In genomic region chr17:43905985-43906852, GRCh38 we compare ENCODE assay signal across 9 cellular contexts. TPM values are rescaled to one million over a fixed set of nuclear protein-coding genes. Genes with fewer than 3 reads are reported as not detected.
DNase-seq lines count a peak whose midpoint lies in the region; ATAC-seq and TF ChIP-seq lines count a peak whose summit lies in the region.
"Had no signal": no experiment of that assay in that cellular context is flagged by ENCODE, and none has a peak within 500 bp of the region (broad histone marks: within the 10 kb centered on the region; RNA-seq: fewer than 3 reads in every experiment).

No MANE protein-coding gene starts in this region.

- H3K4me1 ChIP-seq in GM23338 (ENCODE audit: insufficient read depth), result peaks cover 33% of the 10 kb centered on the region
- H3K4me1 ChIP-seq in hepatocyte (ENCODE audit: insufficient read depth), result peaks cover 11% of the 10 kb centered on the region
- no peaks in the 10 kb centered on the region for H3K4me1 ChIP-seq in PC-3 (ENCODE audit: insufficient read depth, low read length)

- H3K9me3 ChIP-seq in hepatocyte (ENCODE audit: low read depth) (no peaks in the 10 kb centered on the region), PC-3 (ENCODE audit: low read length) (no peaks in the 10 kb centered on the region), MG63 (no peaks in the 10 kb centered on the region)

- H3K9me2 ChIP-seq in GM23338 (ENCODE audit: insufficient read depth) (no peaks in the 10 kb centered on the region), hepatocyte (replicated peaks; ENCODE audit: insufficient read depth) (no peaks in the 10 kb centered on the region), PC-3 (replicated peaks; ENCODE audit: low read length) (no peaks in the 10 kb centered on the region)

- H3K27me3 ChIP-seq in GM23338 (ENCODE audit: insufficient read depth) (peaks cover 57% of the 10 kb centered on the region), hepatocyte (peaks cover 46% of the 10 kb centered on the region), PC-3 (ENCODE audit: low read length) (peaks cover 37% of the 10 kb centered on the region), MG63 (peaks cover 19% of the 10 kb centered on the region)

- H3K9me3 Mint-ChIP-seq in GM23338, result no peaks in the 10 kb centered on the region

- H3K4me2 ChIP-seq in GM23338 (peak overlapping the region; percentile 99), hepatocyte (peak overlapping the region; percentile 98), PC-3 (ENCODE audit: low read length) (no peak overlapping the region)

- no peak overlapping the region for H3K9ac ChIP-seq in PC-3 (ENCODE audit: low read length)

- H3K36me3 Mint-ChIP-seq in GM23338 (ENCODE audit: low read depth), result no peaks in the 10 kb centered on the region

- CTCF ChIA-PET in PC-3 (lab: Charles Lee), result no interaction called here

- H3K4me3 ChIP-seq in GM23338 (peak overlapping the region; percentile 90), astrocyte of the cerebellum (ENCODE audit: low read depth, low read length) (peak overlapping the region; percentile 72), hepatocyte (peak overlapping the region; percentile 87), PC-3 (ENCODE audit: low read length) (no peak overlapping the region), MG63 (no peak overlapping the region)

- H2AFZ ChIP-seq in GM23338, result peak overlapping the region; percentile 100
- H2AFZ ChIP-seq in hepatocyte, result peak overlapping the region; percentile 81
- H2AFZ ChIP-seq in PC-3 (ENCODE audit: low read length), result no peak overlapping the region

- POLR2A ChIA-PET in PC-3 (lab: Charles Lee; ENCODE audit: unreplicated experiment), result no interaction called here

- H3K27ac ChIP-seq in GM23338 (ENCODE audit: low read depth) (no peak overlapping the region), hepatocyte (no peak overlapping the region), PC-3 (ENCODE audit: low read length) (no peak overlapping the region)

- BruUV-seq in PC-3 (replicated peaks; lab: Mats Ljungman, UMichigan), result no TSS peak

- in situ Hi-C loops in astrocyte of the cerebellum (cut with HindIII; ENCODE audit: low sequenced_read_pairs), result no loop called here

- peak overlapping the region; percentile 72 for H3K4me3 Mint-ChIP-seq in GM23338

- peak; percentile 96 for DNase-seq in GM23338 (ENCODE audit: low spot score)
- DNase-seq in NCI-H748 treated with DMSO at 0.1 percent for 48 hours (lab: John Stamatoyannopoulos, UW), result peak; percentile 52
- DNase-seq in astrocyte of the cerebellum (ENCODE audit: low read depth), result no peak
- peak; percentile 84 for DNase-seq in hepatocyte (ENCODE audit: low spot score)
- DNase-seq in posterior vena cava (ENCODE audit: low spot score), result peak; percentile 94
- DNase-seq in PC-3, result no peak
- no peak for DNase-seq in MG63

- no peak for TF ChIP-seq CTCF in GM23338 (conservative IDR thresholded peaks at IDR 0.05; ENCODE audit: low read depth in 2 of 2)
- no peak for TF ChIP-seq CTCF in astrocyte of the cerebellum (IDR thresholded peaks at IDR 0.05; ENCODE audit: low read depth, low read length, missing control alignments)
- TF ChIP-seq CTCF in hepatocyte (IDR thresholded peaks at IDR 0.05; ENCODE audit: poor library complexity), result no peak
- no peak for TF ChIP-seq CTCF in PC-3 (conservative IDR thresholded peaks at IDR 0.05; ENCODE audit: low read depth, low read length)

- H3F3A ChIP-seq in GM23338 (replicated peaks; ENCODE audit: low read depth), result no peaks in the 10 kb centered on the region
- H3F3A ChIP-seq in PC-3 (ENCODE audit: low read length, unreplicated experiment), result no peaks in the 10 kb centered on the region

- no peaks in the 10 kb centered on the region for H3K36me3 ChIP-seq in GM23338 (ENCODE audit: insufficient read depth)
- no peaks in the 10 kb centered on the region for H3K36me3 ChIP-seq in hepatocyte (replicated peaks; ENCODE audit: insufficient read depth, low read depth)
- no peaks in the 10 kb centered on the region for H3K36me3 ChIP-seq in PC-3 (ENCODE audit: low read depth, low read length)
- no peaks in the 10 kb centered on the region for H3K36me3 ChIP-seq in MG63

- H3K27ac Mint-ChIP-seq in GM23338, result no peak overlapping the region

- ATAC-seq in GM23338 (peak; percentile 75), PC-3 (no peak), HG03432 (IDR thresholded peaks at IDR 0.05; ENCODE audit: unreplicated experiment) (no peak)

- H3K4me1 Mint-ChIP-seq in GM23338, result peaks cover 33% of the 10 kb centered on the region

- H4K20me1 ChIP-seq in GM23338 (replicated peaks; ENCODE audit: insufficient read depth) (no peaks in the 10 kb centered on the region; the same call in 1 of the 2 replicates), hepatocyte (ENCODE audit: insufficient read depth, poor library complexity, severe bottlenecking) (no peaks in the 10 kb centered on the region), PC-3 (ENCODE audit: low read length) (no peaks in the 10 kb centered on the region)

- H3K27me3 Mint-ChIP-seq in GM23338 (ENCODE audit: insufficient read depth, low read depth, poor library complexity), result peaks cover 35% of the 10 kb centered on the region

- H3K79me2 ChIP-seq in GM23338 (replicated peaks; ENCODE audit: insufficient read depth) (no peaks in the 10 kb centered on the region), hepatocyte (no peaks in the 10 kb centered on the region), PC-3 (ENCODE audit: low read length) (no peaks in the 10 kb centered on the region)

- intact Hi-C loops in posterior vena cava (cut with DNase I) (no loop called here), PC-3 (cut with micrococcal nuclease) (no loop called here)

- 4% methylated on average over 28 of the region's 37 CpGs for WGBS in hepatocyte (ENCODE audit: low lambda C conversion rate, missing lambda C conversion rate)

TF ChIP-seq in GM23338, 12 proteins besides CTCF, POLR2A, EP300 and RAD21 (continues in another document):
- TF ChIP-seq CREB1 (CRISPR knock-in tag; IDR thresholded peaks at IDR 0.05; ENCODE audit: low read depth) (peak; percentile 79), STAT1 (IDR thresholded peaks at IDR 0.05; ENCODE audit: unreplicated experiment) (no peak), ETS1 (IDR thresholded peaks at IDR 0.05) (no peak), JUNB (IDR thresholded peaks at IDR 0.05; ENCODE audit: unreplicated experiment) (no peak)
- TF ChIP-seq, protein P1, sequence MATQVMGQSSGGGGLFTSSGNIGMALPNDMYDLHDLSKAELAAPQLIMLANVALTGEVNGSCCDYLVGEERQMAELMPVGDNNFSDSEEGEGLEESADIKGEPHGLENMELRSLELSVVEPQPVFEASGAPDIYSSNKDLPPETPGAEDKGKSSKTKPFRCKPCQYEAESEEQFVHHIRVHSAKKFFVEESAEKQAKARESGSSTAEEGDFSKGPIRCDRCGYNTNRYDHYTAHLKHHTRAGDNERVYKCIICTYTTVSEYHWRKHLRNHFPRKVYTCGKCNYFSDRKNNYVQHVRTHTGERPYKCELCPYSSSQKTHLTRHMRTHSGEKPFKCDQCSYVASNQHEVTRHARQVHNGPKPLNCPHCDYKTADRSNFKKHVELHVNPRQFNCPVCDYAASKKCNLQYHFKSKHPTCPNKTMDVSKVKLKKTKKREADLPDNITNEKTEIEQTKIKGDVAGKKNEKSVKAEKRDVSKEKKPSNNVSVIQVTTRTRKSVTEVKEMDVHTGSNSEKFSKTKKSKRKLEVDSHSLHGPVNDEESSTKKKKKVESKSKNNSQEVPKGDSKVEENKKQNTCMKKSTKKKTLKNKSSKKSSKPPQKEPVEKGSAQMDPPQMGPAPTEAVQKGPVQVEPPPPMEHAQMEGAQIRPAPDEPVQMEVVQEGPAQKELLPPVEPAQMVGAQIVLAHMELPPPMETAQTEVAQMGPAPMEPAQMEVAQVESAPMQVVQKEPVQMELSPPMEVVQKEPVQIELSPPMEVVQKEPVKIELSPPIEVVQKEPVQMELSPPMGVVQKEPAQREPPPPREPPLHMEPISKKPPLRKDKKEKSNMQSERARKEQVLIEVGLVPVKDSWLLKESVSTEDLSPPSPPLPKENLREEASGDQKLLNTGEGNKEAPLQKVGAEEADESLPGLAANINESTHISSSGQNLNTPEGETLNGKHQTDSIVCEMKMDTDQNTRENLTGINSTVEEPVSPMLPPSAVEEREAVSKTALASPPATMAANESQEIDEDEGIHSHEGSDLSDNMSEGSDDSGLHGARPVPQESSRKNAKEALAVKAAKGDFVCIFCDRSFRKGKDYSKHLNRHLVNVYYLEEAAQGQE (IDR thresholded peaks at IDR 0.05; ENCODE audit: unreplicated experiment), result no peak

RNA-seq across cellular contexts. Expression of gene MPP2, which starts 1.1 kb away (rescaled TPM):
- 20.7 and 21.0 TPM in 2 replicates for total RNA-seq in GM23338 (2014; rRNA removed; shearing (Covaris generic))
- polyA plus RNA-seq in GM23338 (2016; fragmentation: Nextera tagmentation; extraction: Ambion mirVana) (7.2 and 7.8 TPM in 2 replicates), hepatocyte (1.1 and 1.4 TPM in 2 replicates)
- total RNA-seq in hepatocyte (1.3 and 4.1 TPM in 2 replicates), posterior vena cava (10 to 100 TPM; 11.4 to 15.5 TPM), PC-3 (2014; rRNA removed) (7.7 and 8.2 TPM in 2 replicates)
- 1.0 and 3.7 TPM in 2 replicates for total RNA-seq in MG63 (2014; rRNA removed; shearing (Covaris generic); ENCODE audit: low replicate concordance)

RNA-seq across cellular contexts. Expression of gene PPY, which starts 36.1 kb away (rescaled TPM):
- total RNA-seq in GM23338 (2014; rRNA removed; shearing (Covaris generic)), result not detected in 2 replicates
- polyA plus RNA-seq in GM23338 (2016; fragmentation: Nextera tagmentation; extraction: Ambion mirVana), result 0.94 TPM in 1 of 2 replicates, not detected in the other
- total RNA-seq in hepatocyte, result not detected in 2 replicates
- not detected in 2 replicates for polyA plus RNA-seq in hepatocyte
- not detected for total RNA-seq in posterior vena cava
- not detected in 2 replicates for total RNA-seq in PC-3 (2014; rRNA removed)
- not detected in 2 replicates for total RNA-seq in MG63 (2014; rRNA removed; shearing (Covaris generic); ENCODE audit: low replicate concordance)
- total RNA-seq: SK-MEL-5 had no signal

RNA-seq across cellular contexts. Expression of gene PYY, which starts 47.5 kb away (rescaled TPM):
- total RNA-seq in GM23338 (2014; rRNA removed; shearing (Covaris generic)), result 0.56 TPM in 1 of 2 replicates, not detected in the other
- 6.6 and 8.5 TPM in 2 replicates for polyA plus RNA-seq in GM23338 (2016; fragmentation: Nextera tagmentation; extraction: Ambion mirVana)
- 3.2 TPM in 1 of 2 replicates, not detected in the other for total RNA-seq in hepatocyte
- 0.28 and 16.9 TPM in 2 replicates for polyA plus RNA-seq in hepatocyte
- not detected for total RNA-seq in posterior vena cava
- total RNA-seq in PC-3 (2014; rRNA removed), result not detected in 2 replicates
- total RNA-seq in MG63 (2014; rRNA removed; shearing (Covaris generic); ENCODE audit: low replicate concordance), result not detected in 2 replicates
- total RNA-seq: SK-MEL-5 had no signal

RNA-seq across cellular contexts. Expression of gene CD300LG, which starts 59.2 kb away (rescaled TPM):
- total RNA-seq in GM23338 (2014; rRNA removed; shearing (Covaris generic)), result not detected in 2 replicates
- polyA plus RNA-seq in GM23338 (2016; fragmentation: Nextera tagmentation; extraction: Ambion mirVana) (not detected in 2 replicates), hepatocyte (not detected in 2 replicates)
- total RNA-seq in hepatocyte (not detected in 2 replicates), posterior vena cava (1 to 10 TPM; 3.5 to 5.1 TPM), PC-3 (2014; rRNA removed) (not detected in 2 replicates)
- total RNA-seq in MG63 (2014; rRNA removed; shearing (Covaris generic); ENCODE audit: low replicate concordance), result not detected in 2 replicates
- total RNA-seq: SK-MEL-5 had no signal

Comparison
In these comparisons a context has a peak if more than half of its experiments do, and no peak if none do; other contexts are left out.
1. DNase-seq: peak in GM23338 (single experiment), NCI-H748 treated with DMSO at 0.1 percent for 48 hours (single experiment), hepatocyte (single experiment) and posterior vena cava (single experiment); none in astrocyte of the cerebellum (single experiment), PC-3 (single experiment) and MG63 (single experiment).
2. H3K4me3 ChIP-seq: peak in GM23338 (single experiment), astrocyte of the cerebellum (single experiment) and hepatocyte (single experiment); none in PC-3 (single experiment) and MG63 (single experiment).